Comparison of ENCODE assay signal across 22 cellular contexts in genomic region chr9:38641142-38641541, GRCh38. TPM values are rescaled to one million over a fixed set of nuclear protein-coding genes. Genes with fewer than 3 reads are reported as not detected.
"Had no signal": no experiment of that assay in that cellular context is flagged by ENCODE, and none has a peak within 500 bp of the region (broad histone marks: within the 10 kb centered on the region; RNA-seq: fewer than 3 reads in every experiment).

No MANE protein-coding gene starts in this region.

- H3K9me3 ChIP-seq: MG63 had no signal

- DNase-seq: Karpas-422, MG63, MM.1S, NCI-H1048, NCI-H1092, NCI-H1092 treated with DMSO at 0.1 percent for 48 hours, NCI-H1417, NCI-H1417 treated with DMSO at 0.1 percent for 48 hours, NCI-H1436, NCI-H1436 treated with DMSO at 0.1 percent for 48 hours, NCI-H146, NCI-H1694, NCI-H2081 treated with DMSO at 0.1 percent for 48 hours, NCI-H2107, NCI-H2171, NCI-H2227 treated with DMSO at 0.1 percent for 48 hours, NCI-H226, NCI-H345, NCI-H446, NCI-H510A had no signal

- H3K4me2 ChIP-seq: KMS-11 had no signal

- H3K27me3 ChIP-seq: MG63 had no signal

- H3K4me3 ChIP-seq: MG63 had no signal

- H3K36me3 ChIP-seq: MG63 had no signal

- H3K9ac ChIP-seq: KMS-11 had no signal

- H3K27ac ChIP-seq: KMS-11 had no signal

RNA-seq across cellular contexts. Expression of gene ANKRD18A, which starts 20.7 kb away (rescaled TPM):
- total RNA-seq: M059J had no signal
